Comparison of ENCODE assay signal across 8 cellular contexts in genomic region chr14:99191663-99192621, GRCh38.
DNase-seq lines count a peak whose midpoint lies in the region; ATAC-seq, FAIRE-seq and TF ChIP-seq lines count a peak whose summit lies in the region.

No MANE protein-coding gene starts in this region.

- 2% methylated on average over 26 of the region's 34 CpGs for WGBS in HepG2 (ENCODE audit: low lambda C conversion rate)

- H3K4me1 ChIP-seq in breast epithelium: no peaks in the 10 kb centered on the region
- 0 out of 2 replicates have a peak, but pooled peaks cover 10% of the 10 kb centered on the region for H3K4me1 ChIP-seq in HepG2 (ENCODE audit: insufficient read depth, low read length)
- peaks cover 0 to 22% (median 13%) of the 10 kb centered on the region in 4 donors for H3K4me1 ChIP-seq in tibial artery

- no peaks in the 10 kb centered on the region for H3K27me3 ChIP-seq in breast epithelium
- peaks cover 4 to 54% of the 10 kb centered on the region in 2 experiments for H3K27me3 ChIP-seq in HepG2 (ENCODE audit: control insufficient read depth in 1 of 2, insufficient read depth in 2 of 2, low read length in 2 of 2)
- peaks cover 0 to 4% of the 10 kb centered on the region in 2 donors for H3K27me3 ChIP-seq in tibial artery

- no peaks in the 10 kb centered on the region for H3K36me3 ChIP-seq in breast epithelium
- no peaks in the 10 kb centered on the region for H3K36me3 ChIP-seq in HepG2 (replicated peaks in 1 of 2; ENCODE audit: control insufficient read depth in 1 of 2, insufficient read depth in 2 of 2, low read length in 2 of 2)
- no peaks in the 10 kb centered on the region for H3K36me3 ChIP-seq in tibial artery

- no peak overlapping the region for H3K9ac ChIP-seq in HepG2 (ENCODE audit: insufficient read depth, low read depth, low read length)

- TF ChIP-seq EP300 in HepG2 (IDR thresholded peaks at IDR 0.05; ENCODE audit: low read depth in 2 of 2, low read length in 2 of 2) (no peak), HepG2 (CRISPR knock-in tag; IDR thresholded peaks at IDR 0.05; ENCODE audit: borderline replicate concordance) (no peak)

- H3K9me3 ChIP-seq in breast epithelium: no peaks in the 10 kb centered on the region
- no peaks in the 10 kb centered on the region for H3K9me3 ChIP-seq in HepG2 (ENCODE audit: low read length)
- no peaks in the 10 kb centered on the region for H3K9me3 ChIP-seq in tibial artery

- no peak for TF ChIP-seq RAD21 in HepG2 (CRISPR knock-in tag; IDR thresholded peaks at IDR 0.05)

- POLR2A ChIA-PET in HepG2 (lab: Yijun Ruan, JAX): no interaction called here

- H3K27ac ChIP-seq in breast epithelium (peak overlapping the region; percentile 53 to 69), HepG2 (ENCODE audit: extremely low read length, insufficient read depth, low read length) (no peak overlapping the region), tibial artery (peak overlapping the region; percentile 8 to 21)

- in situ Hi-C loops in HepG2 (cut with HindIII; ENCODE audit: extremely low pct_ligation_motif_present, low pct_unique_long_range_greater_than_20kb): no loop called here

- no peaks in the 10 kb centered on the region for H4K20me1 ChIP-seq in HepG2 (ENCODE audit: insufficient read depth, low read length)

- DNase-seq in DMS79 treated with DMSO at 0.1 percent for 48 hours (lab: John Stamatoyannopoulos, UW) (peak; percentile 88), NCI-H69 (lab: John Stamatoyannopoulos, UW) (peak; percentile 20), breast epithelium (ENCODE audit: low spot score in 2 of 2) (peak; percentile 43 to 62), HepG2 (ENCODE audit: low spot score) (no peak), tibial artery (peak; percentile 53 to 81)

- TF ChIP-seq CTCF in breast epithelium (IDR thresholded peaks at IDR 0.05) (no peak), HepG2 (CRISPR knock-in tag; IDR thresholded peaks at IDR 0.05) (no peak), tibial artery (IDR thresholded peaks at IDR 0.05) (no peak)

- H3K4me2 ChIP-seq in HepG2 (ENCODE audit: low read depth, low read length): peak overlapping the region; percentile 61

- FAIRE-seq in HepG2 (lab: Jason Lieb, UNC): no peak

- TF ChIP-seq POLR2A in breast epithelium (IDR thresholded peaks at IDR 0.05) (no peak), HepG2 (IDR thresholded peaks at IDR 0.05; ENCODE audit: insufficient read depth in 1 of 2, low read depth in 2 of 2, low read length in 2 of 2) (no peak)

- ATAC-seq in HepG2 (peak; percentile 66), HG03159 (IDR thresholded peaks at IDR 0.05; ENCODE audit: unreplicated experiment) (no peak), HG02763 (IDR thresholded peaks at IDR 0.05; ENCODE audit: unreplicated experiment) (no peak), HG02884 (IDR thresholded peaks at IDR 0.05; ENCODE audit: unreplicated experiment) (no peak)

- no peaks in the 10 kb centered on the region for H3K79me2 ChIP-seq in HepG2 (ENCODE audit: insufficient read depth, low read length)

- intact Hi-C loops in breast epithelium (cut with DNase I; ENCODE audit: low total_unique reads): no loop called here
- intact Hi-C loops in HepG2 (cut with micrococcal nuclease; ENCODE audit: unreplicated experiment): no loop called here
- intact Hi-C loops in tibial artery (cut with DNase I; ENCODE audit: low total_unique reads): no loop called here

- CTCF ChIA-PET in HepG2 (lab: Yijun Ruan, JAX; ENCODE audit: low intra/inter-chr PET ratio, low total read pairs): no interaction called here

- peak overlapping the region; percentile 26 to 65 (median 50) for H3K4me3 ChIP-seq in breast epithelium
- H3K4me3 ChIP-seq in HepG2 (replicated peaks in 1 of 3; ENCODE audit: insufficient read depth in 1 of 3, low read depth in 2 of 3, low read length in 3 of 3): peak overlapping the region in 2 of 3 experiments; percentile 15; a peak in 3 of 6 replicates
- H3K4me3 ChIP-seq in tibial artery: peak overlapping the region; percentile 37 to 41

- no TSS peak for BruUV-seq in HepG2 (replicated peaks; lab: Mats Ljungman, UMichigan)

- H2AFZ ChIP-seq in HepG2 (ENCODE audit: low read length): no peak overlapping the region

TF ChIP-seq in HepG2, 621 proteins besides CTCF, POLR2A, EP300 and RAD21:
- TF ChIP-seq ZNF501 (CRISPR knock-in tag; IDR thresholded peaks at IDR 0.05) (no peak), PPARG (CRISPR knock-in tag; conservative IDR thresholded peaks at IDR 0.05) (no peak)
